ENCODE assay signal across 6 cellular contexts in the genomic region with DNA sequence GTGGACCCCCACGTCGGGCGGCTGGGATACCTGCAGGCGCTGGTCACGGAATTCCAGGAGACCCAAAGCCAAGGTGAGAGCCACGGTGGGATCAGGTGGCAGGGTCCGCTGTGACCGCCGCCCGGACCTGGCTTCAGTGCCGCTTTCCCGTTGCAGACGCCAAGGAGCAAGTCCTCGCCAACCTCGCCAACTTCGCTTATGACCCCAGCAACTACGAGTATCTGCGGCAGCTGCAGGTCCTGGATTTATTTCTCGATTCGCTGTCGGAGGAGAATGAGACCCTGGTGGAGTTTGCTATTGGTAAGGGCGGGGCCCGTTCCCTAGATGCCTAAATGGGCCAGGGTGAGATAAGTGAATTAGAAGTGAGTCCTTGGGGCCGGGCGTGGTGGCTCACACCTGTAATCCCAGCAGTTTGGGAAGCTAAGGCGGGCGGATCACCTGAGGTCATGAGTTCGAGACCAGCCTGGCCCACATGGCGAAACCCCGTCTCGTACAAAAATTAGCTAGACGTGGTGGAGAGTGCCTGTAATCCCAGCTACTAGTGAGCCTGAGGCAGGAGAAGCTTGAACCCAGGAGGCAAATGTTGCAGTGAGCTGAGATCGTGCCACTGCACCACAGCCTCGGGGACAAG. TPM values are rescaled to one million over a fixed set of nuclear protein-coding genes. Genes with fewer than 3 reads are reported as not detected.
DNase-seq lines count a peak whose midpoint lies in the region; TF ChIP-seq lines count a peak whose summit lies in the region.

No MANE protein-coding gene starts in this region.

- 22% methylated on average over 32 of the region's 34 CpGs; no CpG with 5 or more reads in 1 of the 2 donors for WGBS in transverse colon (ENCODE audit: low coverage in 1 of 2), 2 donors

- TF ChIP-seq CTCF in C4-2B (conservative IDR thresholded peaks at IDR 0.05) (no peak), left ventricle myocardium inferior (IDR thresholded peaks at IDR 0.05; ENCODE audit: borderline replicate concordance) (no peak), transverse colon (IDR thresholded peaks at IDR 0.05) (no peak)

- no peaks in the 10 kb centered on the region for H3K27me3 ChIP-seq in left ventricle myocardium inferior (ENCODE audit: low read depth)
- no peaks in the 10 kb centered on the region for H3K27me3 ChIP-seq in transverse colon

- H3K4me1 ChIP-seq in left ventricle myocardium inferior: peaks cover 57% of the 10 kb centered on the region
- peaks cover 11 to 44% (median 32%) of the 10 kb centered on the region in 4 donors for H3K4me1 ChIP-seq in transverse colon

- peak; percentile 48 for DNase-seq in RPMI8226
- DNase-seq in left ventricle myocardium inferior: no peak
- DNase-seq in transverse colon: peak; percentile 51
- DNase-seq in COR-L47 (lab: John Stamatoyannopoulos, UW): no peak
- DNase-seq in epidermal melanocyte (ENCODE audit: insufficient read length, low spot score): no peak

- in situ Hi-C loops in transverse colon (cut with MboI; ENCODE audit: low pct_ligation_motif_present in 1 of 4, low pct_unique_long_range_greater_than_20kb in 1 of 4, low sequenced_read_pairs in 3 of 4): loop anchor here (10.0 kb wide), 2 partner anchors 64 to 94 kb away; a partner anchor contains a TSS

- intact Hi-C loops in left ventricle myocardium inferior (cut with micrococcal nuclease) (loop anchor here (5.0 kb wide), 1 partner anchor 62 kb away; no protein-coding TSS in a partner anchor), transverse colon (cut with DNase I; ENCODE audit: low total_unique reads) (loop anchor here (5.0 to 10.0 kb wide), 3 partner anchors 62 to 294 kb away; a partner anchor contains a TSS)

- peak overlapping the region; percentile 82 for H3K27ac ChIP-seq in C4-2B
- H3K27ac ChIP-seq in left ventricle myocardium inferior (replicated peaks): peak overlapping the region; percentile 86
- peak overlapping the region; percentile 84 to 88 (median 86) for H3K27ac ChIP-seq in transverse colon

- no peak for TF ChIP-seq EP300 in transverse colon (IDR thresholded peaks at IDR 0.05; ENCODE audit: low read depth)

- no peak for TF ChIP-seq POLR2A in transverse colon (IDR thresholded peaks at IDR 0.05)

- H3K36me3 ChIP-seq in left ventricle myocardium inferior: no peaks in the 10 kb centered on the region
- H3K36me3 ChIP-seq in transverse colon: no peaks in the 10 kb centered on the region

- H3K9me3 ChIP-seq in left ventricle myocardium inferior (replicated peaks) (no peaks in the 10 kb centered on the region), transverse colon (no peaks in the 10 kb centered on the region)

- H3K4me3 ChIP-seq in left ventricle myocardium inferior: peak overlapping the region; percentile 80
- H3K4me3 ChIP-seq in transverse colon: peak overlapping the region; percentile 71 to 90 (median 78)

RNA-seq across cellular contexts. Expression of a gene that starts 0.7 kb away (rescaled TPM):
- 6.2 TPM for total RNA-seq in left ventricle myocardium inferior
- total RNA-seq in transverse colon: 10 to 100 TPM in 3 of 4 donors, 1 to 10 TPM in 1; 8.2 to 41.1 (median 21.4) TPM

RNA-seq across cellular contexts. Expression of a gene that starts 21.1 kb away (rescaled TPM):
- 25.9 TPM for total RNA-seq in left ventricle myocardium inferior
- 100 to 1,000 TPM; 162 to 247 (median 208) TPM for total RNA-seq in transverse colon

RNA-seq across cellular contexts. Expression of a gene that starts 22.7 kb away (rescaled TPM):
- 8.4 TPM for total RNA-seq in left ventricle myocardium inferior
- total RNA-seq in transverse colon: 10 to 100 TPM; 65.9 to 94.6 (median 79.5) TPM

RNA-seq across cellular contexts. Expression of a gene that starts 43.9 kb away (rescaled TPM):
- 13.8 TPM for total RNA-seq in left ventricle myocardium inferior
- 100 to 1,000 TPM in 3 of 4 donors, 10 to 100 TPM in 1; 61.7 to 293 (median 219) TPM for total RNA-seq in transverse colon

Comparison
In these comparisons a context has a peak if more than half of its experiments do, and no peak if none do; other contexts are left out.
1. DNase-seq: peak in RPMI8226 (single experiment) and transverse colon (single experiment); none in left ventricle myocardium inferior (single experiment), COR-L47 (single experiment) and epidermal melanocyte (single experiment).
2. Peak in every context shown above with its lines, with median percentiles within 50 percentile points of each other: H3K27ac ChIP-seq.